10 cellular contexts compared by ENCODE assay signal in genomic region chr6:130037207-130037811, GRCh38. TPM values are rescaled to one million over a fixed set of nuclear protein-coding genes. Genes with fewer than 3 reads are reported as not detected.
DNase-seq lines count a peak whose midpoint lies in the region; ATAC-seq and TF ChIP-seq lines count a peak whose summit lies in the region.
"Had no signal": no experiment of that assay in that cellular context is flagged by ENCODE, and none has a peak within 500 bp of the region (broad histone marks: within the 10 kb centered on the region; RNA-seq: fewer than 3 reads in every experiment).

No MANE protein-coding gene starts in this region.

- POLR2A ChIA-PET in OCI-LY7 (lab: Charles Lee): interaction anchor here (0.6 kb wide), 1 partner anchor 1863 kb away, joined by 3 read pairs; no protein-coding TSS in a partner anchor

- H3K79me2 ChIP-seq in OCI-LY7 (ENCODE audit: insufficient read depth, low read depth, low read length): no peaks in the 10 kb centered on the region

- no peak overlapping the region for H3K4me2 ChIP-seq in OCI-LY7 (ENCODE audit: low read length)

- TF ChIP-seq POLR2A in erythroblast (IDR thresholded peaks at IDR 0.05; ENCODE audit: low read length): no peak
- no peak for TF ChIP-seq POLR2A in tibial nerve (IDR thresholded peaks at IDR 0.05)
- TF ChIP-seq POLR2A in GM18505 (IDR thresholded peaks at IDR 0.05; ENCODE audit: borderline replicate concordance, extremely low read depth, insufficient read depth, insufficient read length): no peak

- H4K20me1 ChIP-seq in OCI-LY7 (ENCODE audit: insufficient read depth, low read length): no peaks in the 10 kb centered on the region; the same call in 1 of the 2 replicates

- CTCF ChIA-PET in OCI-LY7 (lab: Charles Lee; ENCODE audit: unreplicated experiment): no interaction called here

- no peak overlapping the region for H3K4me3 ChIP-seq in cardiac muscle cell
- no peak overlapping the region for H3K4me3 ChIP-seq in OCI-LY7 (ENCODE audit: low read depth, low read length, poor library complexity, severe bottlenecking)
- H3K4me3 ChIP-seq in tibial nerve: no peak overlapping the region
- H3K4me3 ChIP-seq: lung had no signal

- no peak for TF ChIP-seq EP300 in tibial nerve (IDR thresholded peaks at IDR 0.05)

- H3K27me3 ChIP-seq in cardiac muscle cell (no peaks in the 10 kb centered on the region), tibial nerve (no peaks in the 10 kb centered on the region)

- H3K27ac ChIP-seq in cardiac muscle cell: no peak overlapping the region
- H3K27ac ChIP-seq in OCI-LY7 (ENCODE audit: low read depth, low read length, poor library complexity, severe bottlenecking): no peak overlapping the region
- H3K27ac ChIP-seq in tibial nerve: no peak overlapping the region

- DNase-seq in cardiac muscle cell (ENCODE audit: low read depth in 1 of 2, low spot score in 1 of 2) (peak in 1 of 2 donors; percentile 14), Right ventricle myocardium superior (no peak), OCI-LY7 (ENCODE audit: low spot score) (peak; percentile 18), erythroblast (lab: John Stamatoyannopoulos, UW) (peak; percentile 3 to 27), tibial nerve (ENCODE audit: low spot score in 2 of 2) (no peak)
- DNase-seq: DMS79 treated with DMSO at 0.1 percent for 48 hours had no signal

- BruUV-seq in OCI-LY7 (replicated peaks; lab: Mats Ljungman, UMichigan): no TSS peak

- intact Hi-C loops in Right ventricle myocardium superior (cut with DNase I): no loop called here
- intact Hi-C loops in OCI-LY7 (cut with micrococcal nuclease; ENCODE audit: unreplicated experiment): no loop called here

- 50 to 74% methylated on average over 3 of the region's 3 CpGs for WGBS in tibial nerve, 2 donors

- H3K9me3 ChIP-seq in cardiac muscle cell (ENCODE audit: low read depth) (no peaks in the 10 kb centered on the region), OCI-LY7 (ENCODE audit: low read length) (no peaks in the 10 kb centered on the region), tibial nerve (no peaks in the 10 kb centered on the region)

- H3K4me1 ChIP-seq in cardiac muscle cell (ENCODE audit: low read depth) (peaks cover 4% of the 10 kb centered on the region), OCI-LY7 (ENCODE audit: insufficient read depth, low read length, poor library complexity, severe bottlenecking) (no peaks in the 10 kb centered on the region), tibial nerve (peaks cover 0 to 4% (median 0%) of the 10 kb centered on the region in 4 donors)

- TF ChIP-seq CTCF in cardiac muscle cell (IDR thresholded peaks at IDR 0.05; ENCODE audit: low read depth, low read length) (peak; percentile 55), OCI-LY7 (conservative IDR thresholded peaks at IDR 0.05; ENCODE audit: low read length) (peak; percentile 83), tibial nerve (IDR thresholded peaks at IDR 0.05) (peak in 4 of 5 experiments; percentile 20 to 48 (median 26))

- H2AFZ ChIP-seq in OCI-LY7 (ENCODE audit: low read length): no peak overlapping the region

- H3K36me3 ChIP-seq in cardiac muscle cell (no peaks in the 10 kb centered on the region), OCI-LY7 (ENCODE audit: insufficient read depth, low read length) (no peaks in the 10 kb centered on the region), tibial nerve (peaks cover 0 to 7% (median 0%) of the 10 kb centered on the region in 3 donors)

- no peak for ATAC-seq in Right ventricle myocardium superior (ENCODE audit: poor library complexity)
- ATAC-seq in GM21723 (IDR thresholded peaks at IDR 0.05; ENCODE audit: unreplicated experiment): no peak
- no peak for ATAC-seq in HG03039 (IDR thresholded peaks at IDR 0.05; ENCODE audit: unreplicated experiment)
- ATAC-seq in GM18505 (IDR thresholded peaks at IDR 0.05; ENCODE audit: unreplicated experiment): no peak

- H3K9me2 ChIP-seq in OCI-LY7 (ENCODE audit: insufficient read depth, low read length): no peaks in the 10 kb centered on the region

RNA-seq across cellular contexts. Expression of gene L3MBTL3, which starts 18.9 kb away (rescaled TPM):
- total RNA-seq in cardiac muscle cell (4.9 and 5.2 TPM in 2 replicates), Right ventricle myocardium superior (4.3 TPM), OCI-LY7 (2022) (7.3 and 11.0 TPM in 2 replicates), tibial nerve (10 to 100 TPM; 12.3 to 17.3 (median 14.4) TPM)
- 4.1 and 4.2 TPM in 2 replicates for polyA plus RNA-seq in cardiac muscle cell
- 6.4 and 7.9 TPM in 2 replicates for total RNA-seq in OCI-LY7 (2014; rRNA removed; shearing (Covaris generic))

Comparison
In these comparisons a context has a peak if more than half of its experiments do, and no peak if none do; other contexts are left out.
1. DNase-seq: peak in OCI-LY7 (single experiment) and erythroblast (2 of 2); none in Right ventricle myocardium superior (single experiment) and tibial nerve (0 of 2).
2. CTCF ChIP-seq: peak in every context shown above with its lines; median percentile 83 in OCI-LY7; 55 in cardiac muscle cell; 26 in tibial nerve.